1 cellular context compared by ENCODE assay signal in the genomic region with DNA sequence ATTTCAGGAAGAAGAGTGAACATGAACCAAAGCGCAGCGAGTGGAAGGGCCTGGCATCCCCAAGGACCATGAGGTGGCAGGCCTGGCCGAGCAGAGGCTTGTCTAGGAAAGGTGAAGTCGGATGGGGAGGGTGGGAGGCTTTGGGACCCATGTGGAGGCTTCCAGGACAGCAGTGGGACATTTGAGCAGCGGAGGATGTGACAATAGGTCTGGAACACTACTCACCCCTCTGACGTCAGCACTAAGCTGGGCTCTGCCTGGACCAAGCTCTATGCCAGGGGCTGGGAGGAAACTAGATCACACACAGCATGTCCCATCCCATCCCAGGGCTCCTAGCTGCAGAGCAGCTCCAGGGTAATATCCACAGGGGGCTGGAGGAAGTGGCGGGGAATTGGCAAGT.
TF ChIP-seq lines count a peak whose summit lies in the region.

No MANE protein-coding gene starts in this region.

TF ChIP-seq in GM23338, 12 proteins besides CTCF, POLR2A, EP300 and RAD21 (continued from another document):
- TF ChIP-seq, protein P1, sequence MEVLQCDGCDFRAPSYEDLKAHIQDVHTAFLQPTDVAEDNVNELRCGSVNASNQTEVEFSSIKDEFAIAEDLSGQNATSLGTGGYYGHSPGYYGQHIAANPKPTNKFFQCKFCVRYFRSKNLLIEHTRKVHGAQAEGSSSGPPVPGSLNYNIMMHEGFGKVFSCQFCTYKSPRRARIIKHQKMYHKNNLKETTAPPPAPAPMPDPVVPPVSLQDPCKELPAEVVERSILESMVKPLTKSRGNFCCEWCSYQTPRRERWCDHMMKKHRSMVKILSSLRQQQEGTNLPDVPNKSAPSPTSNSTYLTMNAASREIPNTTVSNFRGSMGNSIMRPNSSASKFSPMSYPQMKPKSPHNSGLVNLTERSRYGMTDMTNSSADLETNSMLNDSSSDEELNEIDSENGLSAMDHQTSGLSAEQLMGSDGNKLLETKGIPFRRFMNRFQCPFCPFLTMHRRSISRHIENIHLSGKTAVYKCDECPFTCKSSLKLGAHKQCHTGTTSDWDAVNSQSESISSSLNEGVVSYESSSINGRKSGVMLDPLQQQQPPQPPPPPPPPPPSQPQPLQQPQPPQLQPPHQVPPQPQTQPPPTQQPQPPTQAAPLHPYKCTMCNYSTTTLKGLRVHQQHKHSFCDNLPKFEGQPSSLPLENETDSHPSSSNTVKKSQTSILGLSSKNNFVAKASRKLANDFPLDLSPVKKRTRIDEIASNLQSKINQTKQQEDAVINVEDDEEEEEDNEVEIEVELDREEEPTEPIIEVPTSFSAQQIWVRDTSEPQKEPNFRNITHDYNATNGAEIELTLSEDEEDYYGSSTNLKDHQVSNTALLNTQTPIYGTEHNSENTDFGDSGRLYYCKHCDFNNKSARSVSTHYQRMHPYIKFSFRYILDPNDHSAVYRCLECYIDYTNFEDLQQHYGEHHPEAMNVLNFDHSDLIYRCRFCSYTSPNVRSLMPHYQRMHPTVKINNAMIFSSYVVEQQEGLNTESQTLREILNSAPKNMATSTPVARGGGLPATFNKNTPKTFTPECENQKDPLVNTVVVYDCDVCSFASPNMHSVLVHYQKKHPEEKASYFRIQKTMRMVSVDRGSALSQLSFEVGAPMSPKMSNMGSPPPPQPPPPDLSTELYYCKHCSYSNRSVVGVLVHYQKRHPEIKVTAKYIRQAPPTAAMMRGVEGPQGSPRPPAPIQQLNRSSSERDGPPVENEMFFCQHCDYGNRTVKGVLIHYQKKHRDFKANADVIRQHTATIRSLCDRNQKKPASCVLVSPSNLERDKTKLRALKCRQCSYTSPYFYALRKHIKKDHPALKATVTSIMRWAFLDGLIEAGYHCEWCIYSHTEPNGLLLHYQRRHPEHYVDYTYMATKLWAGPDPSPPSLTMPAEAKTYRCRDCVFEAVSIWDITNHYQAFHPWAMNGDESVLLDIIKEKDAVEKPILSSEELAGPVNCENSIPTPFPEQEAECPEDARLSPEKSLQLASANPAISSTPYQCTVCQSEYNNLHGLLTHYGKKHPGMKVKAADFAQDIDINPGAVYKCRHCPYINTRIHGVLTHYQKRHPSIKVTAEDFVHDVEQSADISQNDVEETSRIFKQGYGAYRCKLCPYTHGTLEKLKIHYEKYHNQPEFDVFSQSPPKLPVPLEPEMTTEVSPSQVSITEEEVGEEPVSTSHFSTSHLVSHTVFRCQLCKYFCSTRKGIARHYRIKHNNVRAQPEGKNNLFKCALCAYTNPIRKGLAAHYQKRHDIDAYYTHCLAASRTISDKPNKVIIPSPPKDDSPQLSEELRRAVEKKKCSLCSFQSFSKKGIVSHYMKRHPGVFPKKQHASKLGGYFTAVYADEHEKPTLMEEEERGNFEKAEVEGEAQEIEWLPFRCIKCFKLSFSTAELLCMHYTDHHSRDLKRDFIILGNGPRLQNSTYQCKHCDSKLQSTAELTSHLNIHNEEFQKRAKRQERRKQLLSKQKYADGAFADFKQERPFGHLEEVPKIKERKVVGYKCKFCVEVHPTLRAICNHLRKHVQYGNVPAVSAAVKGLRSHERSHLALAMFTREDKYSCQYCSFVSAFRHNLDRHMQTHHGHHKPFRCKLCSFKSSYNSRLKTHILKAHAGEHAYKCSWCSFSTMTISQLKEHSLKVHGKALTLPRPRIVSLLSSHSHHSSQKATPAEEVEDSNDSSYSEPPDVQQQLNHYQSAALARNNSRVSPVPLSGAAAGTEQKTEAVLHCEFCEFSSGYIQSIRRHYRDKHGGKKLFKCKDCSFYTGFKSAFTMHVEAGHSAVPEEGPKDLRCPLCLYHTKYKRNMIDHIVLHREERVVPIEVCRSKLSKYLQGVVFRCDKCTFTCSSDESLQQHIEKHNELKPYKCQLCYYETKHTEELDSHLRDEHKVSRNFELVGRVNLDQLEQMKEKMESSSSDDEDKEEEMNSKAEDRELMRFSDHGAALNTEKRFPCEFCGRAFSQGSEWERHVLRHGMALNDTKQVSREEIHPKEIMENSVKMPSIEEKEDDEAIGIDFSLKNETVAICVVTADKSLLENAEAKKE (CRISPR knock-in tag; IDR thresholded peaks at IDR 0.05): no peak
- no peak for TF ChIP-seq EZH2 (IDR thresholded peaks at IDR 0.05; ENCODE audit: low read depth, unreplicated experiment)
- TF ChIP-seq POLR2AphosphoS5 (IDR thresholded peaks at IDR 0.05; ENCODE audit: low read depth): no peak
